27 cellular contexts compared by ENCODE assay signal in the genomic region with DNA sequence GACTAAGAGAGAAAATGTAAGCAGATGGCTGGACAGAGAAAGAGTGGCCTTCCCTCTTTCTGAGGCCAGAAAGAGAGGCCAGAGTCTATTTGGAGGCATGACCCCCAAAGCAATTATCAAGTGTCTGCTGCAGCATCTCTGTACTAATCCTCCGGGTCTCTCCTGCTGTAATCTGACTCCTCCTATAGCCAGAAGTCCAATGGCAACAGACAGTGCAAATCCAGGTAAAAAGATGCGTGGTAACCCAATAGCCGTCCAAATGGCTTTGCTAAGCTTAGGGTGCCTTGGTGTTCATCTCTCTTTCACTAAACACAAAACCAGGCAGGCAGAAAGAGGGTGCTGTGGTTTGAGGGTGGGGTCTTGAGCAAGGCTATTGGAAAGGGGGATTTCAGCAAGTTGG.
"Had no signal": no experiment of that assay in that cellular context is flagged by ENCODE, and none has a peak within 500 bp of the region (broad histone marks: within the 10 kb centered on the region; RNA-seq: fewer than 3 reads in every experiment).

No MANE protein-coding gene starts in this region.

- H3K36me3 ChIP-seq: adrenal gland, ascending aorta, brain microvascular endothelial cell, left ventricle myocardium inferior, neural progenitor cell, thoracic aorta, vagina had no signal

- H3K4me2 ChIP-seq: hepatocyte, neural progenitor cell had no signal

- H3K27ac ChIP-seq: adrenal gland, brain microvascular endothelial cell, hepatocyte, left ventricle myocardium inferior, neural progenitor cell, vagina had no signal

- H3K27ac Mint-ChIP-seq: activated B cell treated with CpG ODN at 0.5 μM for 24 hours; activated naive CD8-positive, alpha-beta T cell; activated T-helper 2 cell treated with anti-CD3 and anti-CD28 coated beads, Interferon-gamma antibody, Interleukin-2, Interleukin-4, amounts not matched to agents 10 μg/mL and 5 μg/mL and 100 μg/mL, durations not matched to agents 14 hours and 24 hours and 36 hours; mesothelial cell of epicardium; naive thymus-derived CD8-positive, alpha-beta T cell; neural progenitor cell; type B pancreatic cell had no signal

- H3K9me3 ChIP-seq: adrenal gland, ascending aorta, thoracic aorta, vagina had no signal

- H3K9me3 Mint-ChIP-seq: activated T-helper 2 cell treated with anti-CD3 and anti-CD28 coated beads, Interferon-gamma antibody, Interleukin-2, Interleukin-4, amounts not matched to agents 10 μg/mL and 5 μg/mL and 100 μg/mL, durations not matched to agents 14 hours and 24 hours and 36 hours; type B pancreatic cell had no signal

- ATAC-seq: activated T-cell treated with anti-CD3 and anti-CD28 coated beads, Interleukin-2, amount 50 U/mL, for 4 hours; esophagus mucosa; naive thymus-derived CD8-positive, alpha-beta T cell had no signal

- H3K4me1 ChIP-seq: adrenal gland, vagina had no signal

- H3K4me1 Mint-ChIP-seq: activated B cell treated with CpG ODN at 0.5 μM for 24 hours; mesothelial cell of epicardium; naive thymus-derived CD8-positive, alpha-beta T cell had no signal

- H2AFZ ChIP-seq: hepatocyte, neural progenitor cell had no signal

- H3K4me3 ChIP-seq: adrenal gland, ascending aorta, hepatocyte, left ventricle myocardium inferior, neural progenitor cell, thoracic aorta, vagina had no signal

- H3K36me3 Mint-ChIP-seq: mesothelial cell of epicardium, neural progenitor cell, type B pancreatic cell had no signal

- H3K27me3 ChIP-seq: adrenal gland, ascending aorta, hepatocyte, neural progenitor cell, vagina had no signal

- DNase-seq: activated B cell treated with CpG ODN at 0.5 μM for 24 hours; activated CD4-positive, alpha-beta T cell treated with anti-CD3 and anti-CD28 coated beads for 4 hours; activated CD4-positive, alpha-beta T cell treated with anti-CD3 and anti-CD28 coated beads, Interleukin-2, amount 50 U/mL, for 48 hours; activated CD8-positive, alpha-beta memory T cell treated with anti-CD3 and anti-CD28 coated beads, Interleukin-2, amount 50 U/mL, for 48 hours; activated naive CD4-positive, alpha-beta T cell; activated T-cell treated with anti-CD3 and anti-CD28 coated beads, Interleukin-2, amount 50 U/mL, for 4 hours; adrenal gland; brain microvascular endothelial cell; central memory CD4-positive, alpha-beta T cell; effector memory CD4-positive, alpha-beta T cell; glutamatergic neuron; kidney glomerular epithelial cell; left ventricle myocardium inferior; mammary epithelial cell; stimulated activated CD4-positive, alpha-beta T cell treated with anti-CD3 and anti-CD28 coated beads, Interleukin-4, amount 100 ng/mL, for 24 hours; stimulated activated naive CD4-positive, alpha-beta T cell treated with Interleukin-2 at 50 U/mL for 16 hours had no signal

- H3K4me3 Mint-ChIP-seq: activated B cell treated with CpG ODN at 0.5 μM for 24 hours; activated naive CD8-positive, alpha-beta T cell; activated T-cell treated with anti-CD3 and anti-CD28 coated beads, Interleukin-2, amount 50 U/mL, for 4 hours; mesothelial cell of epicardium; naive thymus-derived CD8-positive, alpha-beta T cell; neural progenitor cell; type B pancreatic cell had no signal

- H3K79me2 ChIP-seq: hepatocyte had no signal
